ENCODE assay signal across 29 cellular contexts in the genomic region with DNA sequence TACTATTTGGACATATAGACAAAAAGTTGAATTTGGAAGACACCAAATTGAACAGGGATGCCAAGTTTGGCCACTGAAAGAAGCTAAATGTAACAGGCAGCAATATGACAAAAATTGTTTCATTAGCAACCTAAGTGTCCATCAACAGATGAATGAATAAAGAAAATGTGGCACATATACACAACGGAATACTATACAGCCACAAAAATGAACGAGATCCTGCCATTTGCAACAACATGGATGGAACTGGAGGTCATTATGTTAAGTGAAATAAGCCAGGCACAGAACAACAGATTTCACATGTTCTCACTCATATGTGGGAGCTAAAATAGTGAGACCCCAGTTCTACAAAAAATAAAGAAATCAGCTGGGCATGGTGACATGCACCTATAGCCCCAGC.
"Had no signal": no experiment of that assay in that cellular context is flagged by ENCODE, and none has a peak within 500 bp of the region (broad histone marks: within the 10 kb centered on the region; RNA-seq: fewer than 3 reads in every experiment).

No MANE protein-coding gene starts in this region.

- DNase-seq: colonic mucosa; cortex of kidney; dermis blood vessel endothelial cell; dorsolateral prefrontal cortex; effector CD4-positive, alpha-beta T cell; effector CD8-positive, alpha-beta T cell; effector memory CD4-positive, alpha-beta T cell; effector memory CD8-positive, alpha-beta T cell; endodermal cell; erythroblast; esophagus squamous epithelium; foreskin fibroblast; foreskin keratinocyte; foreskin melanocyte; gastrocnemius medialis; glutamatergic neuron; head of caudate nucleus; heart left ventricle; heart right ventricle had no signal

- FAIRE-seq: colon, endometrium, endothelial cell of umbilical vein, frontal cortex had no signal

- H3K27ac ChIP-seq: colonic mucosa, coronary artery, dorsolateral prefrontal cortex, epithelial cell of prostate, esophagus muscularis mucosa, esophagus squamous epithelium, foreskin keratinocyte, gastrocnemius medialis, gastroesophageal sphincter, heart left ventricle, heart right ventricle, hepatocyte had no signal

- H3K9me3 ChIP-seq: colonic mucosa, esophagus muscularis mucosa, esophagus squamous epithelium, gastrocnemius medialis, gastroesophageal sphincter had no signal

- H3K79me2 ChIP-seq: hepatocyte had no signal

- H2AFZ ChIP-seq: hepatocyte had no signal

- ATAC-seq: effector memory CD8-positive, alpha-beta T cell; esophagus mucosa; foreskin keratinocyte; gastrocnemius medialis; gastroesophageal sphincter; heart right ventricle had no signal

- H3K4me2 ChIP-seq: hepatocyte had no signal

- H3K36me3 ChIP-seq: colonic mucosa, gastrocnemius medialis, gastroesophageal sphincter had no signal

- H3K4me1 ChIP-seq: colonic mucosa, esophagus muscularis mucosa, esophagus squamous epithelium, foreskin keratinocyte, gastrocnemius medialis, gastroesophageal sphincter had no signal

- H3K4me3 ChIP-seq: colonic mucosa, coronary artery, dorsolateral prefrontal cortex, esophagus muscularis mucosa, esophagus squamous epithelium, gastrocnemius medialis, gastroesophageal sphincter, heart left ventricle, heart right ventricle, hepatocyte had no signal

- H3K27me3 ChIP-seq: colonic mucosa, dorsolateral prefrontal cortex, esophagus muscularis mucosa, esophagus squamous epithelium, foreskin keratinocyte, gastrocnemius medialis, gastroesophageal sphincter, heart left ventricle, heart right ventricle, hepatocyte had no signal
